Comparison of ENCODE assay signal across 2 cellular contexts in the genomic region with DNA sequence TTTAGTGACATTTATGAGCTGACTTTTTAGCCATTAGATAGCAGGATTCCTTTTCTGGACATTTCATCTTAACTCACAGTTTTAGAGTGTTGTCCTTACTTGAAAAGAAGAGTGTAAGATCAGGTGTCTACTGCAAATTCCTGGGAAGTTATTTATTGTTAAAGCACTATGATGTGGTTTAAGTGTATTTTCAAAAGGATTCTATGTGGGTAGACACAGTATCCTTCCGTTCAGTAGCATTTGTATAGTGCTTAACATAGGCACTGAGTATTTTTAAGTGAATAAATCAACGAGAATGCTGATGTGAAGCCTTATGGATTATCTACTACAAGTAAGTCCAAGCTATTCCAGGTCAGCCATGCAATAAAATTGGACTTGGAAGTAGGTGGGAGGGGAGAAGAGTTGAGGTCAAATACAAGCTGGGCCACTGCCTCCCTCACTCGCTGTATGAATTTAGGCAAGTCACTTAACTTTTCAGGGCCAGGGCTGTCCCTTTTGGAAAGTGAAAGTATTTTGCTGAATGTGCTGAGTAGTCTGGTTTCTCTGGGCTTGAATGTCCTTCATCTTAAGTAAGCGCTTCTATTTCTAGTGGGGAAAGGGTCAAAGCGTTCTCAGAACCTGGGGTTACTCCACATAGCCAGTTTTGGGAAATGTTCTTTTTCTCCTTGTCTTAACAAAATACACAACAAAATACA.
TF ChIP-seq lines count a peak whose summit lies in the region.

No MANE protein-coding gene starts in this region.

TF ChIP-seq in K562, 482 proteins besides CTCF, POLR2A, EP300 and RAD21 (continues in another document):
- TF ChIP-seq, protein P1, sequence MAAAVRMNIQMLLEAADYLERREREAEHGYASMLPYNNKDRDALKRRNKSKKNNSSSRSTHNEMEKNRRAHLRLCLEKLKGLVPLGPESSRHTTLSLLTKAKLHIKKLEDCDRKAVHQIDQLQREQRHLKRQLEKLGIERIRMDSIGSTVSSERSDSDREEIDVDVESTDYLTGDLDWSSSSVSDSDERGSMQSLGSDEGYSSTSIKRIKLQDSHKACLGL (CRISPR knock-in tag; IDR thresholded peaks at IDR 0.05; ENCODE audit: borderline replicate concordance, poor library complexity, severe bottlenecking), result no peak
- TF ChIP-seq EP400 (IDR thresholded peaks at IDR 0.05) (no peak), NFYB (IDR thresholded peaks at IDR 0.05; ENCODE audit: extremely low read depth, insufficient read length) (no peak), RBM17 (IDR thresholded peaks at IDR 0.05; ENCODE audit: borderline replicate concordance, low read depth, low read length) (no peak), MAFG (tag; conservative IDR thresholded peaks at IDR 0.05) (peak; percentile 88), C11orf30 (IDR thresholded peaks at IDR 0.05; ENCODE audit: low read depth) (peak; percentile 59; the same call in 1 of the 2 replicates), ZNF551 (CRISPR knock-in tag; IDR thresholded peaks at IDR 0.05) (no peak), BMI1 (IDR thresholded peaks at IDR 0.05; ENCODE audit: low read length) (no peak), SREBF1 (IDR thresholded peaks at IDR 0.05; ENCODE audit: borderline replicate concordance, low read depth, low read length) (no peak), BCL6 (CRISPR knock-in tag; IDR thresholded peaks at IDR 0.05) (no peak), PHF8 (IDR thresholded peaks at IDR 0.05; ENCODE audit: borderline replicate concordance, low read length) (no peak), FOXJ3 (CRISPR knock-in tag; IDR thresholded peaks at IDR 0.05) (no peak), ZNF316 (IDR thresholded peaks at IDR 0.05) (peak; percentile 78), HIVEP1 (CRISPR knock-in tag; IDR thresholded peaks at IDR 0.05) (no peak), RFX5 (IDR thresholded peaks at IDR 0.05; ENCODE audit: low read depth, low read length) (no peak), ZNF134 (CRISPR knock-in tag; conservative IDR thresholded peaks at IDR 0.05) (no peak), MAFK (IDR thresholded peaks at IDR 0.05; ENCODE audit: low read length) (0 out of 2 replicates have a peak, but pooled peaks have one; percentile 8), ZNF140 (CRISPR knock-in tag; IDR thresholded peaks at IDR 0.05) (no peak), SOX6 (IDR thresholded peaks at IDR 0.05) (no peak), ZNF12 (CRISPR knock-in tag; IDR thresholded peaks at IDR 0.05) (no peak), HDGF (IDR thresholded peaks at IDR 0.05) (no peak), ZNF263 (CRISPR knock-in tag; IDR thresholded peaks at IDR 0.05; ENCODE audit: borderline replicate concordance) (no peak)
- TF ChIP-seq, protein P2, sequence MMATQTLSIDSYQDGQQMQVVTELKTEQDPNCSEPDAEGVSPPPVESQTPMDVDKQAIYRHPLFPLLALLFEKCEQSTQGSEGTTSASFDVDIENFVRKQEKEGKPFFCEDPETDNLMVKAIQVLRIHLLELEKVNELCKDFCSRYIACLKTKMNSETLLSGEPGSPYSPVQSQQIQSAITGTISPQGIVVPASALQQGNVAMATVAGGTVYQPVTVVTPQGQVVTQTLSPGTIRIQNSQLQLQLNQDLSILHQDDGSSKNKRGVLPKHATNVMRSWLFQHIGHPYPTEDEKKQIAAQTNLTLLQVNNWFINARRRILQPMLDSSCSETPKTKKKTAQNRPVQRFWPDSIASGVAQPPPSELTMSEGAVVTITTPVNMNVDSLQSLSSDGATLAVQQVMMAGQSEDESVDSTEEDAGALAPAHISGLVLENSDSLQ (IDR thresholded peaks at IDR 0.05), result no peak
- TF ChIP-seq, protein P3, sequence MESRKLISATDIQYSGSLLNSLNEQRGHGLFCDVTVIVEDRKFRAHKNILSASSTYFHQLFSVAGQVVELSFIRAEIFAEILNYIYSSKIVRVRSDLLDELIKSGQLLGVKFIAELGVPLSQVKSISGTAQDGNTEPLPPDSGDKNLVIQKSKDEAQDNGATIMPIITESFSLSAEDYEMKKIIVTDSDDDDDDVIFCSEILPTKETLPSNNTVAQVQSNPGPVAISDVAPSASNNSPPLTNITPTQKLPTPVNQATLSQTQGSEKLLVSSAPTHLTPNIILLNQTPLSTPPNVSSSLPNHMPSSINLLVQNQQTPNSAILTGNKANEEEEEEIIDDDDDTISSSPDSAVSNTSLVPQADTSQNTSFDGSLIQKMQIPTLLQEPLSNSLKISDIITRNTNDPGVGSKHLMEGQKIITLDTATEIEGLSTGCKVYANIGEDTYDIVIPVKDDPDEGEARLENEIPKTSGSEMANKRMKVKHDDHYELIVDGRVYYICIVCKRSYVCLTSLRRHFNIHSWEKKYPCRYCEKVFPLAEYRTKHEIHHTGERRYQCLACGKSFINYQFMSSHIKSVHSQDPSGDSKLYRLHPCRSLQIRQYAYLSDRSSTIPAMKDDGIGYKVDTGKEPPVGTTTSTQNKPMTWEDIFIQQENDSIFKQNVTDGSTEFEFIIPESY (CRISPR knock-in tag; IDR thresholded peaks at IDR 0.05), result no peak
- TF ChIP-seq, protein P4, sequence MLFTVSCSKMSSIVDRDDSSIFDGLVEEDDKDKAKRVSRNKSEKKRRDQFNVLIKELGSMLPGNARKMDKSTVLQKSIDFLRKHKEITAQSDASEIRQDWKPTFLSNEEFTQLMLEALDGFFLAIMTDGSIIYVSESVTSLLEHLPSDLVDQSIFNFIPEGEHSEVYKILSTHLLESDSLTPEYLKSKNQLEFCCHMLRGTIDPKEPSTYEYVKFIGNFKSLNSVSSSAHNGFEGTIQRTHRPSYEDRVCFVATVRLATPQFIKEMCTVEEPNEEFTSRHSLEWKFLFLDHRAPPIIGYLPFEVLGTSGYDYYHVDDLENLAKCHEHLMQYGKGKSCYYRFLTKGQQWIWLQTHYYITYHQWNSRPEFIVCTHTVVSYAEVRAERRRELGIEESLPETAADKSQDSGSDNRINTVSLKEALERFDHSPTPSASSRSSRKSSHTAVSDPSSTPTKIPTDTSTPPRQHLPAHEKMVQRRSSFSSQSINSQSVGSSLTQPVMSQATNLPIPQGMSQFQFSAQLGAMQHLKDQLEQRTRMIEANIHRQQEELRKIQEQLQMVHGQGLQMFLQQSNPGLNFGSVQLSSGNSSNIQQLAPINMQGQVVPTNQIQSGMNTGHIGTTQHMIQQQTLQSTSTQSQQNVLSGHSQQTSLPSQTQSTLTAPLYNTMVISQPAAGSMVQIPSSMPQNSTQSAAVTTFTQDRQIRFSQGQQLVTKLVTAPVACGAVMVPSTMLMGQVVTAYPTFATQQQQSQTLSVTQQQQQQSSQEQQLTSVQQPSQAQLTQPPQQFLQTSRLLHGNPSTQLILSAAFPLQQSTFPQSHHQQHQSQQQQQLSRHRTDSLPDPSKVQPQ (CRISPR knock-in tag; IDR thresholded peaks at IDR 0.05; ENCODE audit: borderline replicate concordance), result no peak
- TF ChIP-seq, protein P5, sequence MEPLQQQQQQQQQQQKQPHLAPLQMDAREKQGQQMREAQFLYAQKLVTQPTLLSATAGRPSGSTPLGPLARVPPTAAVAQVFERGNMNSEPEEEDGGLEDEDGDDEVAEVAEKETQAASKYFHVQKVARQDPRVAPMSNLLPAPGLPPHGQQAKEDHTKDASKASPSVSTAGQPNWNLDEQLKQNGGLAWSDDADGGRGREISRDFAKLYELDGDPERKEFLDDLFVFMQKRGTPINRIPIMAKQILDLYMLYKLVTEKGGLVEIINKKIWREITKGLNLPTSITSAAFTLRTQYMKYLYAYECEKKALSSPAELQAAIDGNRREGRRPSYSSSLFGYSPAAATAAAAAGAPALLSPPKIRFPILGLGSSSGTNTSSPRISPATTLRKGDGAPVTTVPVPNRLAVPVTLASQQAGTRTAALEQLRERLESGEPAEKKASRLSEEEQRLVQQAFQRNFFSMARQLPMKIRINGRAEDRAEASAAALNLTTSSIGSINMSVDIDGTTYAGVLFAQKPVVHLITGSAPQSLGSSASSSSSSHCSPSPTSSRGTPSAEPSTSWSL (CRISPR knock-in tag; IDR thresholded peaks at IDR 0.05; ENCODE audit: borderline replicate concordance), result no peak

TF ChIP-seq in HepG2, 621 proteins besides CTCF, POLR2A, EP300 and RAD21:
- TF ChIP-seq SCMH1 (CRISPR knock-in tag; IDR thresholded peaks at IDR 0.05; ENCODE audit: borderline replicate concordance), result no peak
- peak; percentile 30 to 39; a peak in 3 of 4 replicates for TF ChIP-seq MAFK (conservative IDR thresholded peaks at IDR 0.05 in 1 of 2, IDR thresholded peaks at IDR 0.05 in 1 of 2; ENCODE audit: low read length in 2 of 2)
- TF ChIP-seq, protein P6, sequence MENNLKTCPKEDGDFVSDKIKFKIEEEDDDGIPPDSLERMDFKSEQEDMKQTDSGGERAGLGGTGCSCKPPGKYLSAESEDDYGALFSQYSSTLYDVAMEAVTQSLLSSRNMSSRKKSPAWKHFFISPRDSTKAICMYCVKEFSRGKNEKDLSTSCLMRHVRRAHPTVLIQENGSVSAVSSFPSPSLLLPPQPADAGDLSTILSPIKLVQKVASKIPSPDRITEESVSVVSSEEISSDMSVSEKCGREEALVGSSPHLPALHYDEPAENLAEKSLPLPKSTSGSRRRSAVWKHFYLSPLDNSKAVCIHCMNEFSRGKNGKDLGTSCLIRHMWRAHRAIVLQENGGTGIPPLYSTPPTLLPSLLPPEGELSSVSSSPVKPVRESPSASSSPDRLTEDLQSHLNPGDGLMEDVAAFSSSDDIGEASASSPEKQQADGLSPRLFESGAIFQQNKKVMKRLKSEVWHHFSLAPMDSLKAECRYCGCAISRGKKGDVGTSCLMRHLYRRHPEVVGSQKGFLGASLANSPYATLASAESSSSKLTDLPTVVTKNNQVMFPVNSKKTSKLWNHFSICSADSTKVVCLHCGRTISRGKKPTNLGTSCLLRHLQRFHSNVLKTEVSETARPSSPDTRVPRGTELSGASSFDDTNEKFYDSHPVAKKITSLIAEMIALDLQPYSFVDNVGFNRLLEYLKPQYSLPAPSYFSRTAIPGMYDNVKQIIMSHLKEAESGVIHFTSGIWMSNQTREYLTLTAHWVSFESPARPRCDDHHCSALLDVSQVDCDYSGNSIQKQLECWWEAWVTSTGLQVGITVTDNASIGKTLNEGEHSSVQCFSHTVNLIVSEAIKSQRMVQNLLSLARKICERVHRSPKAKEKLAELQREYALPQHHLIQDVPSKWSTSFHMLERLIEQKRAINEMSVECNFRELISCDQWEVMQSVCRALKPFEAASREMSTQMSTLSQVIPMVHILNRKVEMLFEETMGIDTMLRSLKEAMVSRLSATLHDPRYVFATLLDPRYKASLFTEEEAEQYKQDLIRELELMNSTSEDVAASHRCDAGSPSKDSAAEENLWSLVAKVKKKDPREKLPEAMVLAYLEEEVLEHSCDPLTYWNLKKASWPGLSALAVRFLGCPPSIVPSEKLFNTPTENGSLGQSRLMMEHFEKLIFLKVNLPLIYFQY (CRISPR knock-in tag; IDR thresholded peaks at IDR 0.05; ENCODE audit: borderline replicate concordance), result no peak
TF ChIP-seq in HepG2: peak in this region for 1.
